In genomic region chr11:112051768-112052167, GRCh38 we compare ENCODE assay signal across 21 cellular contexts. TPM values are rescaled to one million over a fixed set of nuclear protein-coding genes. Genes with fewer than 3 reads are reported as not detected.
DNase-seq lines count a peak whose midpoint lies in the region; ATAC-seq, FAIRE-seq and TF ChIP-seq lines count a peak whose summit lies in the region.
"Had no signal": no experiment of that assay in that cellular context is flagged by ENCODE, and none has a peak within 500 bp of the region (broad histone marks: within the 10 kb centered on the region; RNA-seq: fewer than 3 reads in every experiment).

No MANE protein-coding gene starts in this region.

- peak overlapping the region; percentile 59 for H3K4me2 ChIP-seq in OCI-LY7 (ENCODE audit: low read length)
- H3K4me2 ChIP-seq: KMS-11 had no signal

- no peaks in the 10 kb centered on the region for H3K9me3 Mint-ChIP-seq in stimulated activated memory B cell treated with anti-CD40 and anti-IgM and Interleukin-4, amounts not matched to agents 10 μg/mL and 1 μg/mL and 100 μg/mL, for 72 hours
- H3K9me3 Mint-ChIP-seq in natural killer cell treated with Interleukin-12 subunit alpha and Interleukin-12 subunit beta and Interleukin-15 and Interleukin-18, amount 100 ng/mL, for 72 hours, result no peaks in the 10 kb centered on the region

- peaks cover 91% of the 10 kb centered on the region for H3K36me3 ChIP-seq in OCI-LY7 (ENCODE audit: insufficient read depth, low read length)

- H3K27ac ChIP-seq in OCI-LY7 (ENCODE audit: low read depth, low read length, poor library complexity, severe bottlenecking), result peak overlapping the region; percentile 79
- H3K27ac ChIP-seq: C4-2B, KMS-11, SJCRH30 had no signal

- FAIRE-seq in GM12892 (lab: Jason Lieb, UNC), result peak; percentile 82
- FAIRE-seq: G401.6 had no signal

- TF ChIP-seq POLR2A in GM12892 (IDR thresholded peaks at IDR 0.05; ENCODE audit: low read depth, low read length), result no peak

- BruUV-seq in OCI-LY7 (replicated peaks; lab: Mats Ljungman, UMichigan), result no TSS peak

- H4K20me1 ChIP-seq in OCI-LY7 (ENCODE audit: insufficient read depth, low read length), result no peaks in the 10 kb centered on the region

- POLR2A ChIA-PET in OCI-LY7 (lab: Charles Lee), result interaction anchor here (1.0 to 1.7 kb wide), 3 partner anchors 8 to 125 kb away, joined by 4 to 6 read pairs (median 4); no protein-coding TSS in a partner anchor

- peaks cover 47% of the 10 kb centered on the region for H3K4me1 ChIP-seq in OCI-LY7 (ENCODE audit: insufficient read depth, low read length, poor library complexity, severe bottlenecking)
- H3K4me1 ChIP-seq: SJCRH30 had no signal

- CTCF ChIA-PET in OCI-LY7 (lab: Charles Lee; ENCODE audit: unreplicated experiment), result no interaction called here

- peaks cover 60% of the 10 kb centered on the region for H3K36me3 Mint-ChIP-seq in stimulated activated memory B cell treated with anti-CD40 and anti-IgM and Interleukin-4, amounts not matched to agents 10 μg/mL and 1 μg/mL and 100 μg/mL, for 72 hours
- H3K36me3 Mint-ChIP-seq in natural killer cell treated with Interleukin-12 subunit alpha and Interleukin-12 subunit beta and Interleukin-15 and Interleukin-18, amount 100 ng/mL, for 72 hours, result peaks cover 34% of the 10 kb centered on the region

- DNase-seq in GM12892 (ENCODE audit: insufficient read length), result no peak
- peak; percentile 20 for DNase-seq in GM20000 (ENCODE audit: low spot score)
- DNase-seq in OCI-LY7 (ENCODE audit: low spot score), result no peak
- no peak for DNase-seq in natural killer cell treated with Interleukin-12 subunit alpha and Interleukin-12 subunit beta and Interleukin-15 and Interleukin-18, amount 100 ng/mL, for 72 hours (ENCODE audit: low spot score)
- no peak for DNase-seq in activated CD4-positive, alpha-beta T cell treated with anti-CD3 and anti-CD28 coated beads for 48 hours
- DNase-seq: ACHN, DND-41, GOT3, NCI-H1417, NCI-H2029, NCI-H345, NCI-H524 treated with DMSO at 0.1 percent for 48 hours, SJCRH30 had no signal

- H2AFZ ChIP-seq in OCI-LY7 (ENCODE audit: low read length), result no peak overlapping the region

- peaks cover 26% of the 10 kb centered on the region for H3K79me2 ChIP-seq in OCI-LY7 (ENCODE audit: insufficient read depth, low read depth, low read length)

- no peak overlapping the region for H3K4me3 Mint-ChIP-seq in stimulated activated memory B cell treated with anti-CD40 and anti-IgM and Interleukin-4, amounts not matched to agents 10 μg/mL and 1 μg/mL and 100 μg/mL, for 72 hours
- no peak overlapping the region for H3K4me3 Mint-ChIP-seq in natural killer cell treated with Interleukin-12 subunit alpha and Interleukin-12 subunit beta and Interleukin-15 and Interleukin-18, amount 100 ng/mL, for 72 hours

- intact Hi-C loops in OCI-LY7 (cut with micrococcal nuclease; ENCODE audit: unreplicated experiment), result loop anchor here (2.0 kb wide), 1 partner anchor 27 kb away; the partner anchor contains the start of gene DLAT

- ATAC-seq in stimulated activated memory B cell treated with anti-CD40 and anti-IgM and Interleukin-4, amounts not matched to agents 10 μg/mL and 1 μg/mL and 100 μg/mL, for 72 hours, result no peak
- ATAC-seq in HG03521 (IDR thresholded peaks at IDR 0.05; ENCODE audit: unreplicated experiment), result no peak
- ATAC-seq in natural killer cell treated with Interleukin-12 subunit alpha and Interleukin-12 subunit beta and Interleukin-15 and Interleukin-18, amount 100 ng/mL, for 72 hours, result no peak
- ATAC-seq: HCT116, Panc1 had no signal

- H3K9me2 ChIP-seq in OCI-LY7 (ENCODE audit: insufficient read depth, low read length), result no peaks in the 10 kb centered on the region

- TF ChIP-seq CTCF in GM20000 (IDR thresholded peaks at IDR 0.05; ENCODE audit: extremely low read depth, missing control alignments) (no peak), OCI-LY7 (conservative IDR thresholded peaks at IDR 0.05; ENCODE audit: low read length) (no peak)

- peak overlapping the region; percentile 55 for H3K4me3 ChIP-seq in OCI-LY7 (ENCODE audit: low read depth, low read length, poor library complexity, severe bottlenecking)
- H3K4me3 ChIP-seq: SJCRH30 had no signal

- H3K27ac Mint-ChIP-seq in stimulated activated memory B cell treated with anti-CD40 and anti-IgM and Interleukin-4, amounts not matched to agents 10 μg/mL and 1 μg/mL and 100 μg/mL, for 72 hours, result peak overlapping the region; percentile 78
- no peak overlapping the region for H3K27ac Mint-ChIP-seq in natural killer cell treated with Interleukin-12 subunit alpha and Interleukin-12 subunit beta and Interleukin-15 and Interleukin-18, amount 100 ng/mL, for 72 hours

- no peaks in the 10 kb centered on the region for H3K27me3 Mint-ChIP-seq in stimulated activated memory B cell treated with anti-CD40 and anti-IgM and Interleukin-4, amounts not matched to agents 10 μg/mL and 1 μg/mL and 100 μg/mL, for 72 hours
- no peaks in the 10 kb centered on the region for H3K27me3 Mint-ChIP-seq in natural killer cell treated with Interleukin-12 subunit alpha and Interleukin-12 subunit beta and Interleukin-15 and Interleukin-18, amount 100 ng/mL, for 72 hours

- H3K4me1 Mint-ChIP-seq in stimulated activated memory B cell treated with anti-CD40 and anti-IgM and Interleukin-4, amounts not matched to agents 10 μg/mL and 1 μg/mL and 100 μg/mL, for 72 hours, result peaks cover 48% of the 10 kb centered on the region
- peaks cover 3 to 7% of the 10 kb centered on the region in 2 donors for H3K4me1 Mint-ChIP-seq in natural killer cell treated with Interleukin-12 subunit alpha and Interleukin-12 subunit beta and Interleukin-15 and Interleukin-18, amount 100 ng/mL, for 72 hours (ENCODE audit: low read depth in 2 of 2)

- peaks cover 6% of the 10 kb centered on the region; the same call in 1 of the 2 replicates for H3K9me3 ChIP-seq in OCI-LY7 (ENCODE audit: low read length)
- H3K9me3 ChIP-seq: SJCRH30 had no signal

RNA-seq across cellular contexts. Expression of gene PIH1D2, which starts 22.0 kb away (rescaled TPM):
- 1.3 TPM for polyA plus RNA-seq in GM12892 (2012; ENCODE audit: missing spikeins)
- total RNA-seq in OCI-LY7 (2014; rRNA removed; shearing (Covaris generic)), result 0.95 and 1.3 TPM in 2 replicates
- total RNA-seq in OCI-LY7 (2022), result 0.61 and 2.6 TPM in 2 replicates
- total RNA-seq in natural killer cell treated with Interleukin-12 subunit alpha and Interleukin-12 subunit beta and Interleukin-15 and Interleukin-18, amount 100 ng/mL, for 72 hours, result under 1 TPM in 1 of 2 donors, not detected in 1; 0.48 TPM
- total RNA-seq: T-helper 1 cell treated with Interleukin-12 subunit alpha and Interleukin-12 subunit beta and Interleukin-4 antibody, amounts not matched to agents 30 ng/mL and 1 ng/mL, for 36 hours had no signal

RNA-seq across cellular contexts. Expression of gene NKAPD1, which starts 22.3 kb away (rescaled TPM):
- polyA plus RNA-seq in GM12892 (2012; ENCODE audit: missing spikeins), result 22.7 TPM
- total RNA-seq in OCI-LY7 (2014; rRNA removed; shearing (Covaris generic)), result 21.3 and 39.6 TPM in 2 replicates
- 30.7 and 31.1 TPM in 2 replicates for total RNA-seq in OCI-LY7 (2022)
- 10 to 100 TPM; 15.8 to 21.1 TPM for total RNA-seq in natural killer cell treated with Interleukin-12 subunit alpha and Interleukin-12 subunit beta and Interleukin-15 and Interleukin-18, amount 100 ng/mL, for 72 hours

RNA-seq across cellular contexts. Expression of gene DLAT, which starts 26.6 kb away (rescaled TPM):
- polyA plus RNA-seq in GM12892 (2012; ENCODE audit: missing spikeins), result 35.4 TPM
- 34.5 and 42.0 TPM in 2 replicates for total RNA-seq in OCI-LY7 (2014; rRNA removed; shearing (Covaris generic))
- 46.0 and 54.1 TPM in 2 replicates for total RNA-seq in OCI-LY7 (2022)
- total RNA-seq in natural killer cell treated with Interleukin-12 subunit alpha and Interleukin-12 subunit beta and Interleukin-15 and Interleukin-18, amount 100 ng/mL, for 72 hours, result 10 to 100 TPM; 37.3 to 40.9 TPM

RNA-seq across cellular contexts. Expression of gene TIMM8B, which starts 34.8 kb away (rescaled TPM):
- 96.8 TPM for polyA plus RNA-seq in GM12892 (2012; ENCODE audit: missing spikeins)
- total RNA-seq in OCI-LY7 (2014; rRNA removed; shearing (Covaris generic)), result 71.3 and 94.3 TPM in 2 replicates
- 41.3 and 58.2 TPM in 2 replicates for total RNA-seq in OCI-LY7 (2022)
- total RNA-seq in natural killer cell treated with Interleukin-12 subunit alpha and Interleukin-12 subunit beta and Interleukin-15 and Interleukin-18, amount 100 ng/mL, for 72 hours, result 10 to 100 TPM; 54.6 to 71.1 TPM

RNA-seq across cellular contexts. Expression of gene SDHD, which starts 34.9 kb away (rescaled TPM):
- polyA plus RNA-seq in GM12892 (2012; ENCODE audit: missing spikeins), result 133 TPM
- 43.5 and 58.8 TPM in 2 replicates for total RNA-seq in OCI-LY7 (2014; rRNA removed; shearing (Covaris generic))
- total RNA-seq in OCI-LY7 (2022), result 77.1 and 85.6 TPM in 2 replicates
- total RNA-seq in natural killer cell treated with Interleukin-12 subunit alpha and Interleukin-12 subunit beta and Interleukin-15 and Interleukin-18, amount 100 ng/mL, for 72 hours, result 10 to 100 TPM; 71.2 to 82.3 TPM
